ENCODE assay signal across 24 cellular contexts in the genomic region with DNA sequence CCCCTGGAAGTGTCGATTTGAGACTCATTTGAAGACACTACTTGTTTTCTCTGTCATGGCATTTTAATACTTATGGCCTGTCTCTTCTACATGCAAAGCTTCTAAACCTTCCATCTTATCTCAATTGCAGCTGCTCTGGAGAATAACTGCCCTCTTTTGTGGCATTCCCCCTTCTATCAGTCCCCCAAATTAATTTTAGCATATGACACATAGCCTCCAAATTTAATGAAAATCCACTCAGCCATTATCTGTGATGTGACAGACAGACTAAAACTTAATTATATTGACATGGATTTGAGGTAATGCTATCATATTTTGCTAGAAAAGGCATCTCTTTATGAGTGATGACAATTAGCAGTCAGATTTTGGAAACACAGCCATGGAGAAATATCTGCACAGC.
"Had no signal": no experiment of that assay in that cellular context is flagged by ENCODE, and none has a peak within 500 bp of the region (broad histone marks: within the 10 kb centered on the region; RNA-seq: fewer than 3 reads in every experiment).

No MANE protein-coding gene starts in this region.

- H3K27ac ChIP-seq: colonic mucosa, coronary artery, dorsolateral prefrontal cortex, epithelial cell of prostate, esophagus muscularis mucosa, esophagus squamous epithelium, foreskin keratinocyte, gastrocnemius medialis, gastroesophageal sphincter, heart left ventricle, heart right ventricle had no signal

- H3K4me3 ChIP-seq: colonic mucosa, coronary artery, dorsolateral prefrontal cortex, esophagus muscularis mucosa, esophagus squamous epithelium, gastrocnemius medialis, gastroesophageal sphincter, heart left ventricle, heart right ventricle had no signal

- DNase-seq: colonic mucosa; cortex of kidney; dermis blood vessel endothelial cell; dorsolateral prefrontal cortex; effector CD4-positive, alpha-beta T cell; effector CD8-positive, alpha-beta T cell; effector memory CD4-positive, alpha-beta T cell; effector memory CD8-positive, alpha-beta T cell; endodermal cell; erythroblast; esophagus squamous epithelium; foreskin fibroblast; foreskin keratinocyte; foreskin melanocyte; gastrocnemius medialis; glutamatergic neuron; head of caudate nucleus; heart left ventricle; heart right ventricle had no signal

- ATAC-seq: effector memory CD8-positive, alpha-beta T cell; esophagus mucosa; foreskin keratinocyte; gastrocnemius medialis; gastroesophageal sphincter; heart left ventricle; heart right ventricle had no signal

- H3K9me3 ChIP-seq: colonic mucosa, esophagus muscularis mucosa, esophagus squamous epithelium, gastrocnemius medialis, gastroesophageal sphincter, heart right ventricle had no signal

- H3K36me3 ChIP-seq: colonic mucosa, esophagus muscularis mucosa, esophagus squamous epithelium, gastrocnemius medialis, gastroesophageal sphincter, heart left ventricle, heart right ventricle had no signal

- H3K4me1 ChIP-seq: colonic mucosa, esophagus muscularis mucosa, esophagus squamous epithelium, foreskin keratinocyte, gastrocnemius medialis, gastroesophageal sphincter, heart left ventricle, heart right ventricle had no signal

- H3K27me3 ChIP-seq: colonic mucosa, dorsolateral prefrontal cortex, esophagus muscularis mucosa, esophagus squamous epithelium, foreskin keratinocyte, gastrocnemius medialis, gastroesophageal sphincter, heart left ventricle, heart right ventricle had no signal
